In genomic region chr11:35162795-35163194, GRCh38 we compare ENCODE assay signal across 12 cellular contexts. TPM values are rescaled to one million over a fixed set of nuclear protein-coding genes. Genes with fewer than 3 reads are reported as not detected.
DNase-seq lines count a peak whose midpoint lies in the region; ATAC-seq and TF ChIP-seq lines count a peak whose summit lies in the region.
"Had no signal": no experiment of that assay in that cellular context is flagged by ENCODE, and none has a peak within 500 bp of the region (broad histone marks: within the 10 kb centered on the region; RNA-seq: fewer than 3 reads in every experiment).

No MANE protein-coding gene starts in this region.

- H3K27ac Mint-ChIP-seq in Calu3 (ENCODE audit: unreplicated experiment) (peak overlapping the region; percentile 85), neural progenitor cell (no peak overlapping the region)
- peak overlapping the region; percentile 99 for H3K27ac Mint-ChIP-seq in central memory CD8-positive, alpha-beta T cell (ENCODE audit: low read depth)

- H2AFZ ChIP-seq in OCI-LY3 (ENCODE audit: low read depth, low read length) (no peak overlapping the region), neural progenitor cell (replicated peaks) (no peak overlapping the region)

- H3K27me3 Mint-ChIP-seq in Calu3 (ENCODE audit: unreplicated experiment) = no peaks in the 10 kb centered on the region
- H3K27me3 Mint-ChIP-seq in central memory CD8-positive, alpha-beta T cell = no peaks in the 10 kb centered on the region
- peaks cover 4% of the 10 kb centered on the region for H3K27me3 Mint-ChIP-seq in neural progenitor cell (ENCODE audit: insufficient read depth, low read depth)

- peaks cover 100% of the 10 kb centered on the region for H3K4me1 ChIP-seq in OCI-LY3 (ENCODE audit: low read length)
- H3K4me1 ChIP-seq in neural progenitor cell = peaks cover 23% of the 10 kb centered on the region

- peak overlapping the region; percentile 63 for H3K4me2 ChIP-seq in OCI-LY3 (ENCODE audit: low read length)
- no peak overlapping the region for H3K4me2 ChIP-seq in neural progenitor cell

- ATAC-seq in central memory CD8-positive, alpha-beta T cell (replicated peaks; ENCODE audit: extremely low read depth, poor library complexity, severe bottlenecking) = no peak
- ATAC-seq in GM19467 (IDR thresholded peaks at IDR 0.05; ENCODE audit: unreplicated experiment) = no peak

- intact Hi-C loops in Calu3 (cut with micrococcal nuclease; ENCODE audit: unreplicated experiment) = no loop called here

- H3K9me3 ChIP-seq in OCI-LY3 (ENCODE audit: insufficient read depth, low read length) = no peaks in the 10 kb centered on the region
- no peaks in the 10 kb centered on the region for H3K9me3 ChIP-seq in neural progenitor cell (ENCODE audit: low read depth)

- H3F3A ChIP-seq in neural progenitor cell (ENCODE audit: low read depth) = no peaks in the 10 kb centered on the region

- H3K27me3 ChIP-seq in OCI-LY3 (ENCODE audit: low read depth, low read length) (no peaks in the 10 kb centered on the region), neural progenitor cell (no peaks in the 10 kb centered on the region)
- H3K27me3 ChIP-seq: brain microvascular endothelial cell had no signal

- H3K9ac ChIP-seq in OCI-LY3 (ENCODE audit: low read length) (peak overlapping the region; percentile 28), neural progenitor cell (no peak overlapping the region)

- H3K27ac ChIP-seq in OCI-LY3 (ENCODE audit: low read length) (peak overlapping the region; percentile 87), neural progenitor cell (no peak overlapping the region)
- H3K27ac ChIP-seq: brain microvascular endothelial cell had no signal

- TF ChIP-seq CTCF in Calu3 (IDR thresholded peaks at IDR 0.05; ENCODE audit: unreplicated experiment) (no peak), OCI-LY3 (IDR thresholded peaks at IDR 0.05; ENCODE audit: low read depth, low read length) (no peak), neural progenitor cell (IDR thresholded peaks at IDR 0.05) (no peak)

- CTCF ChIA-PET in Calu3 (lab: Charles Lee) = interaction anchor here (0.9 to 1.5 kb wide), 6 partner anchors 11 to 157 kb away, joined by 3 to 15 read pairs (median 5); no protein-coding TSS in a partner anchor

- H3K79me2 ChIP-seq in OCI-LY3 (ENCODE audit: low read length) (peaks cover 100% of the 10 kb centered on the region), neural progenitor cell (ENCODE audit: low read depth) (no peaks in the 10 kb centered on the region)

- BruUV-seq in Calu3 (replicated peaks; lab: Mats Ljungman, UMichigan) = no TSS peak

- peak overlapping the region; percentile 20 for H3K4me3 ChIP-seq in OCI-LY3 (ENCODE audit: low read length)
- no peak overlapping the region for H3K4me3 ChIP-seq in neural progenitor cell

- peaks cover 100% of the 10 kb centered on the region for H4K20me1 ChIP-seq in OCI-LY3 (ENCODE audit: insufficient read depth, low read length)
- no peaks in the 10 kb centered on the region for H4K20me1 ChIP-seq in neural progenitor cell (ENCODE audit: low read depth)

- H3K36me3 ChIP-seq in OCI-LY3 (replicated peaks; ENCODE audit: low read depth, low read length) (peaks cover 83% of the 10 kb centered on the region), neural progenitor cell (no peaks in the 10 kb centered on the region)
- H3K36me3 ChIP-seq: brain microvascular endothelial cell had no signal

- H3K36me3 Mint-ChIP-seq in Calu3 (ENCODE audit: insufficient read depth, unreplicated experiment) (peaks cover 77% of the 10 kb centered on the region), neural progenitor cell (no peaks in the 10 kb centered on the region)
- peaks cover 68% of the 10 kb centered on the region for H3K36me3 Mint-ChIP-seq in central memory CD8-positive, alpha-beta T cell (ENCODE audit: insufficient read depth)

- H3K4me1 Mint-ChIP-seq in Calu3 (ENCODE audit: low read depth, unreplicated experiment) (peaks cover 98% of the 10 kb centered on the region), neural progenitor cell (peaks cover 44% of the 10 kb centered on the region)
- H3K4me1 Mint-ChIP-seq in central memory CD8-positive, alpha-beta T cell = peaks cover 97% of the 10 kb centered on the region

- DNase-seq in Calu3 = no peak
- DNase-seq in central memory CD8-positive, alpha-beta T cell (ENCODE audit: low spot score in 2 of 2) = no peak
- DNase-seq in pons (ENCODE audit: low spot score) = peak; percentile 29
- DNase-seq in occipital lobe (lab: John Stamatoyannopoulos, UW) = no peak
- DNase-seq in NCI-H524 treated with DMSO at 0.1 percent for 48 hours (lab: John Stamatoyannopoulos, UW) = no peak
- no peak for DNase-seq in neural progenitor cell (ENCODE audit: low spot score)
- DNase-seq: brain microvascular endothelial cell; DMS79 treated with DMSO at 0.1 percent for 48 hours; NCI-H1930; stimulated activated naive CD4-positive, alpha-beta T cell treated with Interleukin-2 at 50 U/mL for 16 hours had no signal

- H3K9me3 Mint-ChIP-seq in Calu3 (ENCODE audit: low read depth, unreplicated experiment) (no peaks in the 10 kb centered on the region), neural progenitor cell (no peaks in the 10 kb centered on the region)
- H3K9me3 Mint-ChIP-seq in central memory CD8-positive, alpha-beta T cell = no peaks in the 10 kb centered on the region

- H3K4me3 Mint-ChIP-seq in Calu3 (ENCODE audit: low read depth, unreplicated experiment) (peak overlapping the region; percentile 21), neural progenitor cell (no peak overlapping the region)
- H3K4me3 Mint-ChIP-seq in central memory CD8-positive, alpha-beta T cell = peak overlapping the region; percentile 63

RNA-seq across cellular contexts. Expression of gene CD44, which starts 23.8 kb away (rescaled TPM):
- total RNA-seq in Calu3 (2022) = 1,189 and 1,365 TPM in 2 replicates
- 6.2 TPM for total RNA-seq in occipital lobe
- total RNA-seq in neural progenitor cell (ENCODE audit: low replicate concordance) = 1.4 and 1.7 TPM in 2 replicates

Comparison
In these comparisons a context has a peak if more than half of its experiments do, and no peak if none do; other contexts are left out.
1. RNA of gene CD44, which starts 23.8 kb away (total RNA-seq): 1,189 to 1,365 TPM in Calu3; 6.2 TPM in occipital lobe (single experiment) and 1.4 to 1.7 TPM in neural progenitor cell; every median in the first group is over 100 times any median in the second.